Comparison of ENCODE assay signal across 18 cellular contexts in the genomic region with DNA sequence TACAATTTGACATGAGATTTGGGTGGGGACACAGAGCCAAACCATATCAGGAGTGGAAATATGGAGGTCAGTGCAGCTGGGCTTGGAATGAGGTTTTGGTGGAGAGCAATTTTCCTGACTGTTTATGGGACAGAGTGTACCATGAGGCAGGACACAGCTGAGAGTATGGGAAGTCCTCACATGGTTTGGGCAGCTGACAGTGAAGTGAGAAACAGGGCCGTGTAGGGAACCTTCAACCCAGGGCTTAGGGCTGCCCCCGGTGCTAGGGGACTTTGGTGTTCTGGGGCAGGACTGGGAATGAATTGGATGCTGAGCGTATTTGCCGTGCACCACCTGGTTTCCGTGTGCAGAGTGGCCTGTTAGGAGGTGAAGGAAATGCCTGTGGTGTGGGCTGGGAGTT. TPM values are rescaled to one million over a fixed set of nuclear protein-coding genes. Genes with fewer than 3 reads are reported as not detected.
DNase-seq lines count a peak whose midpoint lies in the region; ATAC-seq and TF ChIP-seq lines count a peak whose summit lies in the region.
"Had no signal": no experiment of that assay in that cellular context is flagged by ENCODE, and none has a peak within 500 bp of the region (broad histone marks: within the 10 kb centered on the region; RNA-seq: fewer than 3 reads in every experiment).

No MANE protein-coding gene starts in this region.

- no peak overlapping the region for H3K9ac ChIP-seq in Loucy (ENCODE audit: low read depth, low read length, poor library complexity, severe bottlenecking)
- H3K9ac ChIP-seq: BLaER1 treated with 17β-estradiol and CSF1 and Interleukin-3, amounts not matched to agents 10 nM and 100 nM had no signal

- H3K36me3 Mint-ChIP-seq in endothelial cell (ENCODE audit: low read depth, unreplicated experiment) (peaks cover 62% of the 10 kb centered on the region), progenitor cell of endocrine pancreas (ENCODE audit: insufficient read depth) (peaks cover 81% of the 10 kb centered on the region)

- H3K36me3 ChIP-seq in Loucy (ENCODE audit: insufficient read depth, low read length): peaks cover 45% of the 10 kb centered on the region

- H3K4me1 Mint-ChIP-seq in endothelial cell (ENCODE audit: unreplicated experiment) (peaks cover 28% of the 10 kb centered on the region), progenitor cell of endocrine pancreas (ENCODE audit: low read depth) (peaks cover 7% of the 10 kb centered on the region)

- intact Hi-C loops in left ventricle myocardium superior (cut with micrococcal nuclease) (no loop called here), Right ventricle myocardium superior (cut with DNase I) (no loop called here)

- H3K4me1 ChIP-seq in Loucy (ENCODE audit: insufficient read depth, low read length, poor library complexity, severe bottlenecking): peaks cover 22% of the 10 kb centered on the region

- peaks cover 51% of the 10 kb centered on the region for H3K79me2 ChIP-seq in Loucy (ENCODE audit: insufficient read depth, low read length)

- H3K27ac Mint-ChIP-seq in endothelial cell (ENCODE audit: unreplicated experiment) (peak overlapping the region; percentile 80), progenitor cell of endocrine pancreas (peak overlapping the region; percentile 31)
- H3K27ac Mint-ChIP-seq: B cell had no signal

- H3K27me3 ChIP-seq in Loucy (ENCODE audit: insufficient read depth, low read length, poor library complexity, severe bottlenecking): no peaks in the 10 kb centered on the region
- H3K27me3 ChIP-seq: BLaER1 treated with 17β-estradiol and CSF1 and Interleukin-3, amounts not matched to agents 10 nM and 100 nM had no signal

- ATAC-seq in left ventricle myocardium superior: peak; percentile 52
- no peak for ATAC-seq in Right ventricle myocardium superior (ENCODE audit: poor library complexity)
- ATAC-seq in HG02759 (IDR thresholded peaks at IDR 0.05; ENCODE audit: unreplicated experiment): no peak
- ATAC-seq: GM12878 had no signal

- DNase-seq in left ventricle myocardium superior (no peak), Right ventricle myocardium superior (no peak), endothelial cell (ENCODE audit: low spot score) (no peak), progenitor cell of endocrine pancreas (ENCODE audit: low spot score, unreplicated experiment) (no peak), T-helper 1 cell (no peak)
- DNase-seq in activated naive CD4-positive, alpha-beta T cell (lab: John Stamatoyannopoulos, UW): no peak
- DNase-seq: CD8-positive, alpha-beta memory T cell; COR-L47; DMS 273 treated with DMSO at 0.1 percent for 48 hours; DMS53; DND-41; EL; H9 had no signal

- H2AFZ ChIP-seq in Loucy (ENCODE audit: low read length): no peak overlapping the region

- H3F3A ChIP-seq in Loucy (ENCODE audit: low read depth): no peaks in the 10 kb centered on the region

- no peak overlapping the region for H3K4me3 ChIP-seq in Loucy (ENCODE audit: low read length, poor library complexity, severe bottlenecking)
- H3K4me3 ChIP-seq: BLaER1 treated with 17β-estradiol and CSF1 and Interleukin-3, amounts not matched to agents 10 nM and 100 nM; GM12878 had no signal

- H3K9me3 Mint-ChIP-seq in endothelial cell (ENCODE audit: unreplicated experiment) (peaks cover 3% of the 10 kb centered on the region), progenitor cell of endocrine pancreas (ENCODE audit: low read depth) (peaks cover 59% of the 10 kb centered on the region)

- TF ChIP-seq CTCF in Loucy (conservative IDR thresholded peaks at IDR 0.05; ENCODE audit: low read length): no peak
- TF ChIP-seq CTCF in endothelial cell (IDR thresholded peaks at IDR 0.05; ENCODE audit: unreplicated experiment): no peak
- TF ChIP-seq CTCF in progenitor cell of endocrine pancreas (IDR thresholded peaks at IDR 0.05; ENCODE audit: unreplicated experiment): no peak

- H4K20me1 ChIP-seq in Loucy (ENCODE audit: insufficient read depth, low read length, poor library complexity, severe bottlenecking): peaks cover 19% of the 10 kb centered on the region

- peak overlapping the region; percentile 16 for H3K4me2 ChIP-seq in Loucy (ENCODE audit: low read depth, low read length, poor library complexity, severe bottlenecking)
- H3K4me2 ChIP-seq: BLaER1 treated with 17β-estradiol and CSF1 and Interleukin-3, amounts not matched to agents 10 nM and 100 nM had no signal

- H3K4me3 Mint-ChIP-seq in endothelial cell (ENCODE audit: unreplicated experiment): peak overlapping the region; percentile 65
- no peak overlapping the region for H3K4me3 Mint-ChIP-seq in progenitor cell of endocrine pancreas (ENCODE audit: low read depth)
- H3K4me3 Mint-ChIP-seq: B cell; CD8-positive, alpha-beta memory T cell; H9 had no signal

- H3K27me3 Mint-ChIP-seq in endothelial cell (ENCODE audit: unreplicated experiment) (peaks cover 7% of the 10 kb centered on the region), progenitor cell of endocrine pancreas (no peaks in the 10 kb centered on the region)
- H3K27me3 Mint-ChIP-seq: B cell had no signal

- no peaks in the 10 kb centered on the region for H3K9me2 ChIP-seq in Loucy (replicated peaks; ENCODE audit: low read depth, low read length)

- H3K9me3 ChIP-seq in Loucy (ENCODE audit: insufficient read depth, low read depth, low read length): no peaks in the 10 kb centered on the region; the same call in 1 of the 2 replicates

RNA-seq across cellular contexts. Expression of a gene that starts 6.1 kb away (rescaled TPM):
- 17.8 TPM for total RNA-seq in left ventricle myocardium superior
- total RNA-seq in Right ventricle myocardium superior: 13.5 TPM
- 26.1 TPM for total RNA-seq in endothelial cell (ENCODE audit: unreplicated experiment)
- 30.7 and 31.9 TPM in 2 replicates for total RNA-seq in progenitor cell of endocrine pancreas

RNA-seq across cellular contexts. Expression of a gene that starts 15.3 kb away (rescaled TPM):
- total RNA-seq in left ventricle myocardium superior (8.8 TPM), Right ventricle myocardium superior (10.1 TPM), endothelial cell (ENCODE audit: unreplicated experiment) (13.7 TPM), progenitor cell of endocrine pancreas (14.7 and 17.7 TPM in 2 replicates)

RNA-seq across cellular contexts. Expression of a gene that starts 32.4 kb away (rescaled TPM):
- 10.9 TPM for total RNA-seq in left ventricle myocardium superior
- 9.1 TPM for total RNA-seq in Right ventricle myocardium superior
- 13.0 TPM for total RNA-seq in endothelial cell (ENCODE audit: unreplicated experiment)
- 12.9 and 13.9 TPM in 2 replicates for total RNA-seq in progenitor cell of endocrine pancreas

RNA-seq across cellular contexts. Expression of a gene that starts 32.4 kb away (rescaled TPM):
- total RNA-seq in left ventricle myocardium superior: 3.2 TPM
- total RNA-seq in Right ventricle myocardium superior: 3.3 TPM
- 4.8 TPM for total RNA-seq in endothelial cell (ENCODE audit: unreplicated experiment)
- 5.7 and 6.1 TPM in 2 replicates for total RNA-seq in progenitor cell of endocrine pancreas

RNA-seq across cellular contexts. Expression of a gene that starts 39.4 kb away (rescaled TPM):
- total RNA-seq in left ventricle myocardium superior: 3.3 TPM
- total RNA-seq in Right ventricle myocardium superior: 3.4 TPM
- 20.3 TPM for total RNA-seq in endothelial cell (ENCODE audit: unreplicated experiment)
- 25.1 and 32.7 TPM in 2 replicates for total RNA-seq in progenitor cell of endocrine pancreas
